18 cellular contexts compared by ENCODE assay signal in the genomic region with DNA sequence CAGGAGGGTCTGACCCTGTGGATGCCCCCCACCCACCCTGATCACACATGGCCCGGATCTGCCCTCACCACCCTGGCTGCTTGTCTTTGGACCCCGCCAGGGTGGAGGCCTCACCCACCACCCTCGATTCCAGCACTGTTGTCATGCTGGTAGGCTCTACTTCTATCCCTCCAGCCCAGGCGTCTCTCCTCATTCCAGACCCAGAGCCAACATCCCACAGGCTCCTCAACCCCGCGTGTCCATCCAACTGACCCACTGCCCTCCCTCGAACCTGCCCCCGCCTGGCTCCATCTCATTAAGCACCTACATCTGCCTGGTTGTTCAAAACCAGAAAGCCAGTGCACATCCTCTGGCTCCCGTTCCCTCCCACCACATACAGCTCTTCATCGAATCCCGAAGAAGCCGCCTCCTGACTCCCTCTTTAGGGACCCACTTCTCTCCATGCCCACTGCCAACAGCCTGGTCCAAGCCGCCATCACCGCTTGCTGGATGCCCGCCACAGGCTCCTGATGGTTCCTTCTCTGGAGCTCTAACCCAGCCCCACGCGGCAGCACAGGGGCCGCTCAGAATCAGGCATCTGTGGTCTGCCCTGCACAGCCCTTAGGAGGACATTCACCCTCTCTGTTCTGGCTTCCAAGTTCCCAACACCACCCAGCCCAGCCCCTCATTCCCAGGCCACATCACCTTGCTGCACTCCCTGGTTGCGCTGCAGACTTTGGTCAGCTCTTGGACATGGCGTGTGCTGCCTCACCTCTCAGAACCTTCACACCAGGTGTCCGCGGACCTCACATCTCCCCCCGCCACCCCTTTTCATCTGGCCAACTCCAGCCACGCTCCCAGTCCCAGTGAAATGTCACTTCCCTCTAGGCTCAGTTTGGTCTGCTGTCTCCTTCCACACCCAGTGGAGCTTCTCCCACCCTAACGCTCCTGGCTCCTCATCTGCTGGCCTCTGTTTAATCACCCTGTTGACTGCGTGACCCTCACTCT. TPM values are rescaled to one million over a fixed set of nuclear protein-coding genes. Genes with fewer than 3 reads are reported as not detected.
DNase-seq lines count a peak whose midpoint lies in the region; ATAC-seq and TF ChIP-seq lines count a peak whose summit lies in the region.
"Had no signal": no experiment of that assay in that cellular context is flagged by ENCODE, and none has a peak within 500 bp of the region (broad histone marks: within the 10 kb centered on the region; RNA-seq: fewer than 3 reads in every experiment).

No MANE protein-coding gene starts in this region.

- peaks cover 0 to 65% (median 0%) of the 10 kb centered on the region in 3 donors for H3K36me3 ChIP-seq in tibial nerve
- H3K36me3 ChIP-seq: SJSA1 had no signal

- no peaks in the 10 kb centered on the region for H3K36me3 Mint-ChIP-seq in natural killer cell
- no peaks in the 10 kb centered on the region for H3K36me3 Mint-ChIP-seq in natural killer cell treated with Interleukin-12 subunit alpha and Interleukin-12 subunit beta and Interleukin-15 and Interleukin-18, amount 100 ng/mL, for 72 hours
- peaks cover 16% of the 10 kb centered on the region for H3K36me3 Mint-ChIP-seq in chondrocyte (ENCODE audit: low read depth)
- H3K36me3 Mint-ChIP-seq in neural crest cell (ENCODE audit: low read depth): peaks cover 7% of the 10 kb centered on the region

- H3K4me1 Mint-ChIP-seq in natural killer cell (peaks cover 30 to 61% of the 10 kb centered on the region in 2 donors), chondrocyte (ENCODE audit: low read depth) (peaks cover 6% of the 10 kb centered on the region), neural crest cell (peaks cover 10% of the 10 kb centered on the region)
- peaks cover 21 to 35% of the 10 kb centered on the region in 2 donors for H3K4me1 Mint-ChIP-seq in natural killer cell treated with Interleukin-12 subunit alpha and Interleukin-12 subunit beta and Interleukin-15 and Interleukin-18, amount 100 ng/mL, for 72 hours (ENCODE audit: low read depth in 2 of 2)

- no peak for TF ChIP-seq POLR2A in tibial nerve (IDR thresholded peaks at IDR 0.05)

- H3K9me3 ChIP-seq in tibial nerve: no peaks in the 10 kb centered on the region
- H3K9me3 ChIP-seq: SJSA1 had no signal

- no peak for TF ChIP-seq CTCF in natural killer cell (IDR thresholded peaks at IDR 0.05)
- no peak for TF ChIP-seq CTCF in chondrocyte (IDR thresholded peaks at IDR 0.05)
- TF ChIP-seq CTCF in neural crest cell (conservative IDR thresholded peaks at IDR 0.05): no peak
- TF ChIP-seq CTCF in tibial nerve (IDR thresholded peaks at IDR 0.05): no peak

- no peak overlapping the region for H3K4me3 ChIP-seq in tibial nerve
- H3K4me3 ChIP-seq: SJSA1 had no signal

- intact Hi-C loops in natural killer cell (cut with micrococcal nuclease): no loop called here

- H3K27me3 ChIP-seq in tibial nerve: no peaks in the 10 kb centered on the region
- H3K27me3 ChIP-seq: SJSA1 had no signal

- H3K9me3 Mint-ChIP-seq in natural killer cell: no peaks in the 10 kb centered on the region
- H3K9me3 Mint-ChIP-seq in natural killer cell treated with Interleukin-12 subunit alpha and Interleukin-12 subunit beta and Interleukin-15 and Interleukin-18, amount 100 ng/mL, for 72 hours: no peaks in the 10 kb centered on the region
- H3K9me3 Mint-ChIP-seq in chondrocyte (ENCODE audit: low read depth): no peaks in the 10 kb centered on the region
- no peaks in the 10 kb centered on the region for H3K9me3 Mint-ChIP-seq in neural crest cell
- H3K9me3 Mint-ChIP-seq: CD4-positive, alpha-beta T cell had no signal

- H3K4me3 Mint-ChIP-seq in natural killer cell (no peak overlapping the region), chondrocyte (ENCODE audit: unreplicated experiment) (no peak overlapping the region), neural crest cell (no peak overlapping the region)
- no peak overlapping the region for H3K4me3 Mint-ChIP-seq in natural killer cell treated with Interleukin-12 subunit alpha and Interleukin-12 subunit beta and Interleukin-15 and Interleukin-18, amount 100 ng/mL, for 72 hours
- H3K4me3 Mint-ChIP-seq: CD4-positive, alpha-beta T cell had no signal

- H3K27ac ChIP-seq in tibial nerve: no peak overlapping the region
- H3K27ac ChIP-seq: SJSA1 had no signal

- 92 to 94% methylated on average over 26 of the region's 26 CpGs for WGBS in tibial nerve, 2 donors

- no peak for DNase-seq in natural killer cell
- no peak for DNase-seq in natural killer cell treated with Interleukin-12 subunit alpha and Interleukin-12 subunit beta and Interleukin-15 and Interleukin-18, amount 100 ng/mL, for 72 hours (ENCODE audit: low spot score)
- DNase-seq in chondrocyte (ENCODE audit: low spot score): peak; percentile 84
- no peak for DNase-seq in neural crest cell (ENCODE audit: low read depth, low spot score)
- DNase-seq in SW 1271 (lab: John Stamatoyannopoulos, UW): no peak
- no peak for DNase-seq in tibial nerve (ENCODE audit: low spot score in 2 of 2)
- DNase-seq in AG08396 (ENCODE audit: low spot score): no peak
- DNase-seq: CD4-positive, alpha-beta T cell; EL; GOT3; Karpas-422; NCI-H187; NCI-H2171; NCI-H748 treated with DMSO at 0.1 percent for 48 hours; PC-3 had no signal

- ATAC-seq in natural killer cell: no peak
- no peak for ATAC-seq in natural killer cell treated with Interleukin-12 subunit alpha and Interleukin-12 subunit beta and Interleukin-15 and Interleukin-18, amount 100 ng/mL, for 72 hours
- ATAC-seq: PC-3 had no signal

- peak overlapping the region; percentile 64 to 69 for H3K27ac Mint-ChIP-seq in natural killer cell
- peak overlapping the region in 1 of 2 donors; percentile 27 for H3K27ac Mint-ChIP-seq in natural killer cell treated with Interleukin-12 subunit alpha and Interleukin-12 subunit beta and Interleukin-15 and Interleukin-18, amount 100 ng/mL, for 72 hours
- no peak overlapping the region for H3K27ac Mint-ChIP-seq in chondrocyte (ENCODE audit: unreplicated experiment)
- H3K27ac Mint-ChIP-seq in neural crest cell (ENCODE audit: unreplicated experiment): peak overlapping the region; percentile 47
- H3K27ac Mint-ChIP-seq: CD4-positive, alpha-beta T cell had no signal

- H3K27me3 Mint-ChIP-seq in natural killer cell (ENCODE audit: low read depth in 2 of 2) (no peaks in the 10 kb centered on the region), chondrocyte (ENCODE audit: low read depth) (no peaks in the 10 kb centered on the region), neural crest cell (ENCODE audit: low read depth) (peaks cover 29% of the 10 kb centered on the region)
- H3K27me3 Mint-ChIP-seq in natural killer cell treated with Interleukin-12 subunit alpha and Interleukin-12 subunit beta and Interleukin-15 and Interleukin-18, amount 100 ng/mL, for 72 hours: no peaks in the 10 kb centered on the region
- H3K27me3 Mint-ChIP-seq: CD4-positive, alpha-beta T cell had no signal

- H3K4me1 ChIP-seq in tibial nerve: no peaks in the 10 kb centered on the region
- H3K4me1 ChIP-seq: SJSA1 had no signal

- TF ChIP-seq EP300 in tibial nerve (IDR thresholded peaks at IDR 0.05): no peak

RNA-seq across cellular contexts. Expression of a gene that starts 43.0 kb away (rescaled TPM):
- total RNA-seq in natural killer cell (not detected), chondrocyte (not detected in 3 replicates), neural crest cell (not detected in 2 replicates), tibial nerve (not detected)
- total RNA-seq in natural killer cell treated with Interleukin-12 subunit alpha and Interleukin-12 subunit beta and Interleukin-15 and Interleukin-18, amount 100 ng/mL, for 72 hours: not detected
- total RNA-seq: A673; CD4-positive, alpha-beta T cell; NCI-H460; PC-3; SJSA1 had no signal
